15 cellular contexts compared by ENCODE assay signal in genomic region chr13:97242755-97243497, GRCh38. TPM values are rescaled to one million over a fixed set of nuclear protein-coding genes. Genes with fewer than 3 reads are reported as not detected.
DNase-seq lines count a peak whose midpoint lies in the region; ATAC-seq and TF ChIP-seq lines count a peak whose summit lies in the region.
"Had no signal": no experiment of that assay in that cellular context is flagged by ENCODE, and none has a peak within 500 bp of the region (broad histone marks: within the 10 kb centered on the region; RNA-seq: fewer than 3 reads in every experiment).

No MANE protein-coding gene starts in this region.

- H3K27me3 ChIP-seq in lower lobe of right lung (ENCODE audit: low read depth) (no peaks in the 10 kb centered on the region), stomach smooth muscle (ENCODE audit: control insufficient read depth in 1 of 2, insufficient read depth in 2 of 2, low read length in 2 of 2) (no peaks in the 10 kb centered on the region), PC-9 (ENCODE audit: insufficient read depth, low read depth) (no peaks in the 10 kb centered on the region)

- peaks cover 82% of the 10 kb centered on the region for H3K4me1 ChIP-seq in lower lobe of right lung
- H3K4me1 ChIP-seq in stomach smooth muscle (ENCODE audit: control insufficient read depth, insufficient read depth, low read length): peaks cover 41% of the 10 kb centered on the region
- 0 out of 2 replicates have a peak, but pooled peaks cover 13% of the 10 kb centered on the region for H3K4me1 ChIP-seq in PC-9 (replicated peaks; ENCODE audit: insufficient read depth)

- H3F3A ChIP-seq in PC-9 (ENCODE audit: insufficient read depth, low read depth): peaks cover 13% of the 10 kb centered on the region

- H3K9me3 ChIP-seq in lower lobe of right lung (no peaks in the 10 kb centered on the region), stomach smooth muscle (ENCODE audit: control insufficient read depth in 2 of 2, low read length in 2 of 2) (no peaks in the 10 kb centered on the region), PC-9 (ENCODE audit: insufficient read depth, low read depth) (no peaks in the 10 kb centered on the region)

- H3K79me2 ChIP-seq in PC-9 (ENCODE audit: low read depth): peaks cover 100% of the 10 kb centered on the region

- ATAC-seq in lower lobe of right lung: no peak
- ATAC-seq in HG02678 (IDR thresholded peaks at IDR 0.05; ENCODE audit: unreplicated experiment): no peak
- ATAC-seq: esophagus mucosa had no signal

- H4K20me1 ChIP-seq in PC-9 (ENCODE audit: insufficient read depth): peaks cover 90% of the 10 kb centered on the region

- no peak overlapping the region for H3K4me2 ChIP-seq in PC-9

- BruUV-seq in PC-9 (replicated peaks; lab: Mats Ljungman, UMichigan): no TSS peak

- POLR2A ChIA-PET in HEK293T (lab: Yijun Ruan, JAX): interaction anchor here (1.4 kb wide), 1 partner anchor 21 kb away, joined by 3 read pairs; the partner anchor contains the start of gene MBNL2
- POLR2A ChIA-PET in PC-9 (lab: Charles Lee; ENCODE audit: unreplicated experiment): no interaction called here

- TF ChIP-seq POLR2A in erythroblast (IDR thresholded peaks at IDR 0.05; ENCODE audit: low read length): no peak

- peak overlapping the region in 1 of 2 donors; percentile 18 for H3K9ac ChIP-seq in stomach smooth muscle (ENCODE audit: low read length in 2 of 2)
- H3K9ac ChIP-seq: parathyroid adenoma had no signal

- TF ChIP-seq CTCF in lower lobe of right lung (IDR thresholded peaks at IDR 0.05) (no peak), PC-9 (conservative IDR thresholded peaks at IDR 0.05) (no peak)

- H3K9me2 ChIP-seq in PC-9 (ENCODE audit: insufficient read depth): no peaks in the 10 kb centered on the region

- no peak overlapping the region for H2AFZ ChIP-seq in PC-9
- H2AFZ ChIP-seq: parathyroid adenoma had no signal

- CTCF ChIA-PET in HEK293T (lab: Yijun Ruan, JAX) (no interaction called here), PC-9 (lab: Charles Lee) (no interaction called here)

- intact Hi-C loops in lower lobe of right lung (cut with DNase I): no loop called here
- intact Hi-C loops in PC-9 (cut with micrococcal nuclease; ENCODE audit: unreplicated experiment): no loop called here

- no peak overlapping the region for H3K4me3 ChIP-seq in lower lobe of right lung
- H3K4me3 ChIP-seq in stomach smooth muscle (ENCODE audit: low read length in 2 of 2): peak overlapping the region in 1 of 2 donors; percentile 23
- H3K4me3 ChIP-seq in PC-9: no peak overlapping the region

- H3K27ac ChIP-seq in lower lobe of right lung: peak overlapping the region; percentile 54
- peak overlapping the region; percentile 58 for H3K27ac ChIP-seq in stomach smooth muscle (ENCODE audit: low read length)
- no peak overlapping the region for H3K27ac ChIP-seq in PC-9
- H3K27ac ChIP-seq: RWPE1 had no signal

- DNase-seq in HEK293T (ENCODE audit: extremely low spot score): peak; percentile 23
- peak; percentile 9 to 50 for DNase-seq in erythroblast (lab: John Stamatoyannopoulos, UW)
- DNase-seq in lower lobe of right lung: no peak
- DNase-seq in 8988T: no peak
- no peak for DNase-seq in PC-9
- DNase-seq in stimulated activated naive CD4-positive, alpha-beta T cell treated with Interleukin-2 at 50 U/mL for 16 hours (lab: John Stamatoyannopoulos, UW): no peak
- DNase-seq: amniotic stem cell; islet precursor cell; MV-4-11; stimulated activated CD4-positive, alpha-beta T cell treated with anti-CD3 and anti-CD28 coated beads, Interleukin-4, amount 100 ng/mL, for 24 hours had no signal

- H3K36me3 ChIP-seq in lower lobe of right lung (no peaks in the 10 kb centered on the region), stomach smooth muscle (ENCODE audit: control insufficient read depth in 2 of 2, insufficient read depth in 2 of 2, low read length in 2 of 2) (peaks cover 0 to 2% of the 10 kb centered on the region in 2 donors), PC-9 (ENCODE audit: low read depth) (peaks cover 57% of the 10 kb centered on the region)

TF ChIP-seq in HEK293T, 16 proteins besides CTCF, POLR2A, EP300 and RAD21:
- TF ChIP-seq FOXM1 (IDR thresholded peaks at IDR 0.05; ENCODE audit: borderline replicate concordance) (no peak), PKNOX1 (IDR thresholded peaks at IDR 0.05) (peak; percentile 73), CTBP1 (IDR thresholded peaks at IDR 0.05; ENCODE audit: borderline replicate concordance) (no peak)
TF ChIP-seq in HEK293T: peak in this region for 1.

RNA-seq across cellular contexts. Expression of gene MBNL2, which starts 20.8 kb away (rescaled TPM):
- total RNA-seq in lower lobe of right lung: 58.2 TPM
- total RNA-seq in PC-9 (2021): 57.7 and 91.3 TPM in 2 replicates

Comparison
In these comparisons a context has a peak if more than half of its experiments do, and no peak if none do; other contexts are left out.
1. DNase-seq: peak in HEK293T (single experiment) and erythroblast (2 of 2); none in lower lobe of right lung (single experiment), 8988T (single experiment), PC-9 (0 of 2) and stimulated activated naive CD4-positive, alpha-beta T cell treated with Interleukin-2 at 50 U/mL for 16 hours (single experiment).